In genomic region chr2:155675920-155676319, GRCh38 we compare ENCODE assay signal across 7 cellular contexts.
"Had no signal": no experiment of that assay in that cellular context is flagged by ENCODE, and none has a peak within 500 bp of the region (broad histone marks: within the 10 kb centered on the region; RNA-seq: fewer than 3 reads in every experiment).

No MANE protein-coding gene starts in this region.

- FAIRE-seq: HTR-8/SVneo had no signal

- H3K27ac ChIP-seq: HL-60, KMS-11 had no signal

- H3K4me2 ChIP-seq: KMS-11 had no signal

- H3K9ac ChIP-seq: KMS-11 had no signal

- DNase-seq: IMR-90, Karpas-422, KBM-7, KG1 had no signal
